15 cellular contexts compared by ENCODE assay signal in genomic region chr1:96727860-96728259, GRCh38. TPM values are rescaled to one million over a fixed set of nuclear protein-coding genes. Genes with fewer than 3 reads are reported as not detected.
A peak's percentile ranks its signal among the peaks of the same experiment; 100 is the strongest.
DNase-seq lines count a peak whose midpoint lies in the region; ATAC-seq and TF ChIP-seq lines count a peak whose summit lies in the region.
"Had no signal": no experiment of that assay in that cellular context is flagged by ENCODE, and none has a peak within 500 bp of the region (broad histone marks: within the 10 kb centered on the region; RNA-seq: fewer than 3 reads in every experiment).

No MANE protein-coding gene starts in this region.

- H3K4me2 ChIP-seq in DND-41 (ENCODE audit: insufficient read depth, low read length) = peak overlapping the region; percentile 34; the same call in 1 of the 2 replicates

- peaks cover 31% of the 10 kb centered on the region for H3K4me1 ChIP-seq in CD4-positive, CD25-positive, alpha-beta regulatory T cell (ENCODE audit: control insufficient read depth, insufficient read depth, low read length, poor library complexity, severe bottlenecking)
- peaks cover 74% of the 10 kb centered on the region for H3K4me1 ChIP-seq in DND-41 (ENCODE audit: insufficient read depth, low read length)
- H3K4me1 ChIP-seq: BE2C had no signal

- no peak overlapping the region for H3K4me3 ChIP-seq in CD4-positive, CD25-positive, alpha-beta regulatory T cell (ENCODE audit: low read depth, low read length)
- no peak overlapping the region for H3K4me3 ChIP-seq in DND-41 (ENCODE audit: low read depth in 1 of 2, low read length in 2 of 2)
- H3K4me3 ChIP-seq: GM23248 had no signal

- no peak overlapping the region for H3K27ac ChIP-seq in CD4-positive, CD25-positive, alpha-beta regulatory T cell (ENCODE audit: insufficient read depth, low read length, poor library complexity, severe bottlenecking)
- no peak overlapping the region for H3K27ac ChIP-seq in DND-41 (ENCODE audit: low read length)
- H3K27ac ChIP-seq: C4-2B, GM23248 had no signal

- intact Hi-C loops in posterior vena cava (cut with DNase I) = no loop called here

- peak overlapping the region; percentile 2; the same call in 1 of the 2 replicates for H3K9ac ChIP-seq in DND-41 (ENCODE audit: low read depth, low read length)
- H3K9ac ChIP-seq: GM23248 had no signal

- H3K27ac Mint-ChIP-seq in CD4-positive, CD25-positive, alpha-beta regulatory T cell = peak overlapping the region in 1 of 3 donors; percentile 55
- H3K27ac Mint-ChIP-seq in brain = peak overlapping the region in 2 of 5 experiments; percentile 14 to 50
- H3K27ac Mint-ChIP-seq in neural crest cell (ENCODE audit: unreplicated experiment) = no peak overlapping the region

- H3K9me3 ChIP-seq in CD4-positive, CD25-positive, alpha-beta regulatory T cell (ENCODE audit: control insufficient read depth in 2 of 2, low read length in 2 of 2) = no peaks in the 10 kb centered on the region
- H3K9me3 ChIP-seq in DND-41 (ENCODE audit: insufficient read depth, low read length, severe bottlenecking) = no peaks in the 10 kb centered on the region
- H3K9me3 ChIP-seq: BE2C, Caco-2 had no signal

- ATAC-seq in CD4-positive, CD25-positive, alpha-beta regulatory T cell (ENCODE audit: low read depth in 2 of 2) = no peak
- no peak for ATAC-seq in DND-41 (ENCODE audit: insufficient read depth, low read depth)
- ATAC-seq: HCT116 had no signal

- no peak overlapping the region for H2AFZ ChIP-seq in DND-41 (ENCODE audit: low read depth, low read length)
- H2AFZ ChIP-seq: GM23248 had no signal

- peak overlapping the region in 3 of 4 donors; percentile 19 to 48 (median 43) for H3K4me3 Mint-ChIP-seq in CD4-positive, CD25-positive, alpha-beta regulatory T cell
- H3K4me3 Mint-ChIP-seq in brain (peak overlapping the region in 3 of 5 experiments; percentile 7 to 50 (median 22)), neural crest cell (peak overlapping the region; percentile 8)

- DNase-seq in CD4-positive, CD25-positive, alpha-beta regulatory T cell = no peak
- DNase-seq in DND-41 (no peak), neural crest cell (ENCODE audit: low read depth, low spot score) (no peak), GM03348 (ENCODE audit: low spot score) (no peak), posterior vena cava (ENCODE audit: low spot score) (no peak)
- no peak for DNase-seq in activated CD4-positive, alpha-beta T cell treated with anti-CD3 and anti-CD28 coated beads for 48 hours
- DNase-seq: BE2C; Caco-2; CD8-positive, alpha-beta memory T cell; GF-D8; GM23248; IMR-90 had no signal

- H3K4me1 Mint-ChIP-seq in CD4-positive, CD25-positive, alpha-beta regulatory T cell = peaks cover 45 to 80% (median 59%) of the 10 kb centered on the region in 4 donors
- H3K4me1 Mint-ChIP-seq in brain (peaks cover 68% of the 10 kb centered on the region), neural crest cell (peaks cover 51% of the 10 kb centered on the region)

- H3K79me2 ChIP-seq in DND-41 (ENCODE audit: insufficient read depth, low read length) = peaks cover 100% of the 10 kb centered on the region

- H4K20me1 ChIP-seq in DND-41 (ENCODE audit: insufficient read depth, low read length) = peaks cover 70% of the 10 kb centered on the region

- TF ChIP-seq CTCF in DND-41 (IDR thresholded peaks at IDR 0.05; ENCODE audit: borderline replicate concordance, extremely low read depth, low read length, poor library complexity, severe bottlenecking) = no peak
- no peak for TF ChIP-seq CTCF in brain (conservative IDR thresholded peaks at IDR 0.05)
- TF ChIP-seq CTCF in neural crest cell (conservative IDR thresholded peaks at IDR 0.05) = no peak

- H3K9me3 Mint-ChIP-seq in CD4-positive, CD25-positive, alpha-beta regulatory T cell = peaks cover 0 to 1% (median 0%) of the 10 kb centered on the region in 7 donors
- H3K9me3 Mint-ChIP-seq in brain (peaks cover 22 to 54% (median 37%) of the 10 kb centered on the region in 5 experiments), neural crest cell (peaks cover 2% of the 10 kb centered on the region)
- H3K9me3 Mint-ChIP-seq: CD8-positive, alpha-beta memory T cell had no signal

- H3K27me3 ChIP-seq in CD4-positive, CD25-positive, alpha-beta regulatory T cell (ENCODE audit: control insufficient read depth, insufficient read depth, low read length) = no peaks in the 10 kb centered on the region
- no peaks in the 10 kb centered on the region for H3K27me3 ChIP-seq in DND-41 (ENCODE audit: insufficient read depth, low read length, poor library complexity)
- H3K27me3 ChIP-seq: BE2C had no signal

- H3K27me3 Mint-ChIP-seq in CD4-positive, CD25-positive, alpha-beta regulatory T cell = no peaks in the 10 kb centered on the region
- H3K27me3 Mint-ChIP-seq in brain (peaks cover 4% of the 10 kb centered on the region), neural crest cell (ENCODE audit: low read depth) (no peaks in the 10 kb centered on the region)
- H3K27me3 Mint-ChIP-seq: CD8-positive, alpha-beta memory T cell had no signal

- H3K36me3 Mint-ChIP-seq in CD4-positive, CD25-positive, alpha-beta regulatory T cell = peaks cover 44% of the 10 kb centered on the region
- H3K36me3 Mint-ChIP-seq in brain = peaks cover 93% of the 10 kb centered on the region
- peaks cover 51% of the 10 kb centered on the region for H3K36me3 Mint-ChIP-seq in neural crest cell (ENCODE audit: low read depth)

- peaks cover 17% of the 10 kb centered on the region for H3K36me3 ChIP-seq in CD4-positive, CD25-positive, alpha-beta regulatory T cell (ENCODE audit: control insufficient read depth, insufficient read depth, low read length)
- H3K36me3 ChIP-seq in DND-41 (ENCODE audit: insufficient read depth, low read length) = peaks cover 89% of the 10 kb centered on the region

RNA-seq across cellular contexts. Expression of gene PTBP2, which starts 6.3 kb away (rescaled TPM):
- 31.9 TPM for total RNA-seq in CD4-positive, CD25-positive, alpha-beta regulatory T cell
- polyA plus RNA-seq in CD4-positive, CD25-positive, alpha-beta regulatory T cell = 1 to 10 TPM; 1.4 to 3.6 (median 2.8) TPM
- polyA plus RNA-seq in brain (ENCODE audit: insufficient read depth, low read depth, low replicate concordance) = 3.1 TPM
- total RNA-seq in neural crest cell (75.4 and 75.5 TPM in 2 replicates), posterior vena cava (10 to 100 TPM; 40.3 to 51.1 TPM)
